In genomic region chr7:66176914-66177313, GRCh38 we compare ENCODE assay signal across 22 cellular contexts. TPM values are rescaled to one million over a fixed set of nuclear protein-coding genes. Genes with fewer than 3 reads are reported as not detected.
DNase-seq lines count a peak whose midpoint lies in the region; ATAC-seq and TF ChIP-seq lines count a peak whose summit lies in the region.
"Had no signal": no experiment of that assay in that cellular context is flagged by ENCODE, and none has a peak within 500 bp of the region (broad histone marks: within the 10 kb centered on the region; RNA-seq: fewer than 3 reads in every experiment).

No MANE protein-coding gene starts in this region.

- H3K27me3 ChIP-seq in adrenal gland, result no peaks in the 10 kb centered on the region
- H3K27me3 ChIP-seq in gastroesophageal sphincter, result no peaks in the 10 kb centered on the region
- no peaks in the 10 kb centered on the region for H3K27me3 ChIP-seq in psoas muscle (ENCODE audit: insufficient read depth in 3 of 3, low read length in 2 of 3)
- H3K27me3 ChIP-seq: SJCRH30 had no signal

- peaks cover 5% of the 10 kb centered on the region for H3K4me1 Mint-ChIP-seq in activated CD8-positive, alpha-beta T cell treated with anti-CD3 and anti-CD28 coated beads for 36 hours (ENCODE audit: low read depth)

- TF ChIP-seq EP300 in gastroesophageal sphincter (IDR thresholded peaks at IDR 0.05), result no peak

- H3K9me3 ChIP-seq in adrenal gland (replicated peaks in 1 of 3), result no peaks in the 10 kb centered on the region
- no peaks in the 10 kb centered on the region for H3K9me3 ChIP-seq in gastroesophageal sphincter
- no peaks in the 10 kb centered on the region for H3K9me3 ChIP-seq in psoas muscle
- H3K9me3 ChIP-seq: SJCRH30 had no signal

- TF ChIP-seq POLR2A in adrenal gland (IDR thresholded peaks at IDR 0.05) (no peak), gastroesophageal sphincter (IDR thresholded peaks at IDR 0.05) (no peak)

- H3K27ac ChIP-seq in adrenal gland (no peak overlapping the region), gastroesophageal sphincter (no peak overlapping the region), psoas muscle (no peak overlapping the region)
- H3K27ac ChIP-seq: SJCRH30 had no signal

- intact Hi-C loops in adrenal gland (cut with DNase I), result no loop called here
- intact Hi-C loops in psoas muscle (cut with DNase I), result no loop called here
- intact Hi-C loops in activated CD8-positive, alpha-beta T cell treated with anti-CD3 and anti-CD28 coated beads for 36 hours (cut with micrococcal nuclease), result no loop called here

- ATAC-seq in gastroesophageal sphincter (peak; percentile 57), psoas muscle (no peak), HG03025 (IDR thresholded peaks at IDR 0.05; ENCODE audit: low FRiP score, unreplicated experiment) (no peak)
- no peak for ATAC-seq in activated CD8-positive, alpha-beta T cell treated with anti-CD3 and anti-CD28 coated beads for 36 hours
- ATAC-seq: HCT116, K562, PC-3, SK-N-SH treated with all-trans-retinoic acid at 6 μM for 48 hours had no signal

- H3K36me3 ChIP-seq in adrenal gland (replicated peaks in 1 of 2) (no peaks in the 10 kb centered on the region), gastroesophageal sphincter (no peaks in the 10 kb centered on the region), psoas muscle (ENCODE audit: insufficient read depth in 1 of 2, low read depth in 1 of 2) (no peaks in the 10 kb centered on the region)
- H3K36me3 ChIP-seq: SJCRH30 had no signal

- POLR2A ChIA-PET in activated CD8-positive, alpha-beta T cell treated with anti-CD3 and anti-CD28 coated beads for 36 hours (lab: Charles Lee), result interaction anchor here (0.6 kb wide), 1 partner anchor 701 kb away, joined by 4 read pairs; no protein-coding TSS in a partner anchor

- H3K27ac Mint-ChIP-seq in activated CD8-positive, alpha-beta T cell treated with anti-CD3 and anti-CD28 coated beads for 36 hours, result no peak overlapping the region

- no peak overlapping the region for H3K4me3 Mint-ChIP-seq in activated CD8-positive, alpha-beta T cell treated with anti-CD3 and anti-CD28 coated beads for 36 hours

- no peaks in the 10 kb centered on the region for H3K27me3 Mint-ChIP-seq in activated CD8-positive, alpha-beta T cell treated with anti-CD3 and anti-CD28 coated beads for 36 hours

- 42 to 79% (median 53%) methylated on average over 2 of the region's 2 CpGs for WGBS in adrenal gland, 4 donors
- WGBS in gastroesophageal sphincter (ENCODE audit: low coverage in 1 of 2), 2 donors, result 100% methylated on average over 1 of the region's 2 CpGs; no CpG with 5 or more reads in 1 of the 2 donors
- WGBS in psoas muscle, 3 donors, result 26 to 59% (median 39%) methylated on average over 2 of the region's 2 CpGs

- CTCF ChIA-PET in activated CD8-positive, alpha-beta T cell treated with anti-CD3 and anti-CD28 coated beads for 36 hours (lab: Charles Lee), result no interaction called here

- DNase-seq in AG20443 (ENCODE audit: low spot score) (peak; percentile 34), adrenal gland (peak in 6 of 7 donors; percentile 37 to 63 (median 41)), psoas muscle (peak; percentile 32 to 58), NCI-H2227 (lab: John Stamatoyannopoulos, UW; ENCODE audit: unreplicated experiment) (no peak), NCI-H1105 treated with DMSO at 0.1 percent for 48 hours (lab: John Stamatoyannopoulos, UW) (no peak)
- DNase-seq in activated CD8-positive, alpha-beta T cell treated with anti-CD3 and anti-CD28 coated beads for 36 hours, result no peak
- DNase-seq: Calu3; DMS153; DND-41; Kasumi-1; NCI-H2029; NCI-H446 treated with DMSO at 0.1 percent for 48 hours; NCI-H526; NCI-H82; NK-92 treated with Interleukin-12 subunit alpha and Interleukin-12 subunit beta, amount 100 ng/mL, for 24 hours; PC-3; SJCRH30 had no signal

- H3K4me1 ChIP-seq in adrenal gland (replicated peaks in 1 of 2) (no peaks in the 10 kb centered on the region), gastroesophageal sphincter (no peaks in the 10 kb centered on the region), psoas muscle (no peaks in the 10 kb centered on the region)
- H3K4me1 ChIP-seq: SJCRH30 had no signal

- H3K4me3 ChIP-seq in adrenal gland, result no peak overlapping the region
- H3K4me3 ChIP-seq in gastroesophageal sphincter, result no peak overlapping the region
- H3K4me3 ChIP-seq in psoas muscle, result no peak overlapping the region
- H3K4me3 ChIP-seq: K562, SJCRH30 had no signal

- no peak for TF ChIP-seq CTCF in adrenal gland (IDR thresholded peaks at IDR 0.05)
- TF ChIP-seq CTCF in gastroesophageal sphincter (IDR thresholded peaks at IDR 0.05), result no peak
- no peak for TF ChIP-seq CTCF in psoas muscle (IDR thresholded peaks at IDR 0.05)
- TF ChIP-seq CTCF in activated CD8-positive, alpha-beta T cell treated with anti-CD3 and anti-CD28 coated beads for 36 hours (IDR thresholded peaks at IDR 0.05), result no peak

- no peaks in the 10 kb centered on the region for H3K9me3 Mint-ChIP-seq in activated CD8-positive, alpha-beta T cell treated with anti-CD3 and anti-CD28 coated beads for 36 hours

- H3K36me3 Mint-ChIP-seq in activated CD8-positive, alpha-beta T cell treated with anti-CD3 and anti-CD28 coated beads for 36 hours (ENCODE audit: low read depth), result no peaks in the 10 kb centered on the region

RNA-seq across cellular contexts. Expression of gene TPST1, which starts 28.2 kb away (rescaled TPM):
- total RNA-seq in adrenal gland, result 10 to 100 TPM; 23.9 to 70.2 (median 32.2) TPM
- polyA plus RNA-seq in adrenal gland, result 10 to 100 TPM in 1 of 3 donors, 1 to 10 TPM in 2; 6.8 to 22.3 (median 7.5) TPM
- total RNA-seq in gastroesophageal sphincter, result 10 to 100 TPM; 11.0 to 25.3 (median 19.8) TPM
- 1 to 10 TPM; 2.5 to 4.5 (median 2.9) TPM for total RNA-seq in psoas muscle
- 1 to 10 TPM; 1.8 to 3.1 (median 2.8) TPM for polyA plus RNA-seq in psoas muscle
- 1 to 10 TPM; 2.4 TPM for total RNA-seq in activated CD8-positive, alpha-beta T cell treated with anti-CD3 and anti-CD28 coated beads for 36 hours

Comparison
In these comparisons a context has a peak if more than half of its experiments do, and no peak if none do; other contexts are left out.
1. DNase-seq: peak in AG20443 (single experiment), adrenal gland (6 of 7) and psoas muscle (2 of 2); none in NCI-H2227 (single experiment), NCI-H1105 treated with DMSO at 0.1 percent for 48 hours (single experiment) and activated CD8-positive, alpha-beta T cell treated with anti-CD3 and anti-CD28 coated beads for 36 hours (single experiment).